In the genomic region with DNA sequence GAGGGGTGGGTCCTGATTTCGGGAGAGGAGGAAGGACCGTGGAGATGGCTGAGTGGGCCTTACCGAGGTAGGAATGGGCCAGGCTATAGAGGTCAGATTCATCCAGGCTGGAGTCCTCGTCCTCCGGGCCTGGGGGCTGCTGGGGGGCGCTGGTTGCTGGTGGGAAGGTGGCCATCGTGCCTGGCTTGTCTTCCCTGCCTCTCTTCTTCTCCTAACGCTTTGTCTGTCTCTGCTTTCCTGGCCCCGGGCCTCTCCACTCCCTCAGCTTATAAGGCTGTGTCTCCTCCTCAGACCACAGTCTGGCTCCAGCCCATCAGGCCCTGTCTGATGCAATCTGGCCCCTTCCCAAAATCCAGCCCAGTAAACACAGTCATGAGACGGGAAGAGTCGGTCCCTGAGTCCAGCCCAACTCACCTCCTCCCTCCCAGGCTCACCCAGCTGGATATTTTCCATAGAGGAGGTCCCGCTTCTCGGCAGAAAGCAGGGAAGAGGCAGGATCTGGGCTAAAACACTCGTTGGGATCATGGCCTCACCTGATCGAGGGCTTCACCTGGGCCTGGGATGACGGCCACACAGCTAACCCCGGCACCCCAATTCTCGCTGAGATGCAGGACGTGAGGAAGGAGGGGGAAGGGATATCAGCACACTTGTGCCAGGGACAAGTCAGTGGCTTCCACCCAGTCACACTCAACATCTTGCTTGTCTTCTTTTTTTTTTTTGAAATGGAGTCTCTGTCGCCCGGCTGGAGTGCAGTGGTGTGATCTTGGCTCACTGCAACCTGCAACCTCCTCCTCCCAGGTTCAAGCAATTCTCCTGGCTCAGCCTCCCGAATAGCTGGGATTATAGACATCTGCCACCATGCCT, we compare ENCODE assay signal across 8 cellular contexts. TPM values are rescaled to one million over a fixed set of nuclear protein-coding genes. Genes with fewer than 3 reads are reported as not detected.
DNase-seq lines count a peak whose midpoint lies in the region; ATAC-seq, FAIRE-seq and TF ChIP-seq lines count a peak whose summit lies in the region.

Gene NUPR1, minus strand, starts transcription at position 242 of the 864 bp plus-strand sequence. Its CDS starts 67 bp downstream, at position 175.

- dilution Hi-C loops in endothelial cell of umbilical vein (cut with MboI; ENCODE audit: extremely low pct_ligation_motif_present, low sequenced_read_pairs), result no loop called here

- H2AFZ ChIP-seq in endothelial cell of umbilical vein (ENCODE audit: low read depth, low read length), result peak within 1 kb of the TSS; percentile 23

- peak; percentile 96 for ATAC-seq in aorta (ENCODE audit: low FRiP score)

- H4K20me1 ChIP-seq in endothelial cell of umbilical vein (replicated peaks; ENCODE audit: control insufficient read depth, extremely low read depth, insufficient read depth, low read length), result no peaks in the 10 kb centered on the region

- TF ChIP-seq POLR2A in endothelial cell of umbilical vein (IDR thresholded peaks at IDR 0.05; ENCODE audit: low read depth, low read length), result no peak

- H3K4me1 ChIP-seq in endothelial cell of umbilical vein (ENCODE audit: control insufficient read depth, extremely low read depth, insufficient read depth, low read length) (no peaks in the 10 kb centered on the region), mucosa of rectum (ENCODE audit: control insufficient read depth in 2 of 2, insufficient read depth in 2 of 2, low read length in 2 of 2) (peaks cover 18 to 37% of the 10 kb centered on the region in 2 donors), aorta (ENCODE audit: control insufficient read depth in 1 of 2, insufficient read depth in 2 of 2, low read length in 2 of 2) (peaks cover 0 to 1% of the 10 kb centered on the region in 2 donors)

- H3K9ac ChIP-seq in endothelial cell of umbilical vein (replicated peaks; ENCODE audit: extremely low read depth, insufficient read depth, low read length) (no peak within 1 kb of the TSS), mucosa of rectum (ENCODE audit: low read depth in 1 of 2, low read length in 2 of 2) (peak within 1 kb of the TSS; percentile 89 to 90)

- no peaks in the 10 kb centered on the region for H3K9me1 ChIP-seq in endothelial cell of umbilical vein (replicated peaks; ENCODE audit: control insufficient read depth, extremely low read depth, insufficient read depth, low read length)

- no peaks in the 10 kb centered on the region for H3K27me3 ChIP-seq in endothelial cell of umbilical vein (ENCODE audit: control insufficient read depth in 2 of 2, insufficient read depth in 2 of 2, low read length in 2 of 2)
- no peaks in the 10 kb centered on the region for H3K27me3 ChIP-seq in mucosa of rectum (ENCODE audit: control insufficient read depth in 2 of 2, insufficient read depth in 2 of 2, low read length in 2 of 2)
- no peaks in the 10 kb centered on the region for H3K27me3 ChIP-seq in aorta (ENCODE audit: control insufficient read depth in 1 of 2, insufficient read depth in 2 of 2, low read length in 1 of 2)

- POLR2A ChIA-PET in endothelial cell of umbilical vein (lab: Charles Lee), result no interaction called here

- H3K36me3 ChIP-seq in endothelial cell of umbilical vein (ENCODE audit: control insufficient read depth in 2 of 2, extremely low read depth in 1 of 2, insufficient read depth in 2 of 2, low read length in 2 of 2), result no peaks in the 10 kb centered on the region
- H3K36me3 ChIP-seq in mucosa of rectum (ENCODE audit: control insufficient read depth in 2 of 2, insufficient read depth in 2 of 2, low read length in 2 of 2), result peaks cover 0 to 5% of the 10 kb centered on the region in 2 donors
- no peaks in the 10 kb centered on the region for H3K36me3 ChIP-seq in aorta (ENCODE audit: control insufficient read depth in 1 of 2, insufficient read depth in 2 of 2, low read length in 1 of 2)

- 11 to 14% methylated on average over 22 of the region's 22 CpGs for WGBS in aorta, 2 donors

- CTCF ChIA-PET in endothelial cell of umbilical vein (lab: Charles Lee), result no interaction called here

- H3K9me3 ChIP-seq in endothelial cell of umbilical vein (replicated peaks; ENCODE audit: control insufficient read depth, insufficient read depth, low read length) (no peaks in the 10 kb centered on the region), mucosa of rectum (ENCODE audit: control insufficient read depth in 2 of 2, low read length in 2 of 2) (no peaks in the 10 kb centered on the region), aorta (ENCODE audit: control insufficient read depth, low read length) (no peaks in the 10 kb centered on the region)

- intact Hi-C loops in endothelial cell of umbilical vein (cut with micrococcal nuclease), result no loop called here
- intact Hi-C loops in aorta (cut with DNase I), result loop anchor here (5.0 kb wide), 1 partner anchor 47 kb away; the partner anchor contains the start of genes APOBR (in 2 of the 2) and CLN3 (in 2 of the 2)

- FAIRE-seq in endothelial cell of umbilical vein (lab: Jason Lieb, UNC), result no peak

- H3K27ac ChIP-seq in endothelial cell of umbilical vein (ENCODE audit: insufficient read depth, low read depth, low read length) (no peak within 1 kb of the TSS), mucosa of rectum (ENCODE audit: low read depth in 2 of 2, low read length in 2 of 2) (peak within 1 kb of the TSS; percentile 89 to 93), aorta (ENCODE audit: low read depth in 1 of 2, low read length in 2 of 2) (peak within 1 kb of the TSS; percentile 31 to 87)

- H3K4me3 ChIP-seq in endothelial cell of umbilical vein (replicated peaks in 1 of 3; ENCODE audit: insufficient read depth in 1 of 3, low read depth in 1 of 3, low read length in 3 of 3) (no peak within 1 kb of the TSS), mucosa of rectum (ENCODE audit: low read length in 2 of 2) (peak within 1 kb of the TSS; percentile 70 to 78), aorta (ENCODE audit: low read length in 2 of 2) (peak within 1 kb of the TSS; percentile 37 to 39)

- H3K79me2 ChIP-seq in endothelial cell of umbilical vein (ENCODE audit: control insufficient read depth, insufficient read depth, low read length), result no peaks in the 10 kb centered on the region

- BruUV-seq in endothelial cell of umbilical vein (replicated peaks; lab: Mats Ljungman, UMichigan), result no TSS peak

- no peak within 1 kb of the TSS for H3K4me2 ChIP-seq in endothelial cell of umbilical vein (ENCODE audit: insufficient read depth, low read length)

- DNase-seq in AG08395 (ENCODE audit: low spot score), result peak; percentile 99
- DNase-seq in NCI-H446 (lab: John Stamatoyannopoulos, UW), result peak; percentile 88 to 93
- DNase-seq in endothelial cell of umbilical vein (ENCODE audit: low read depth, low spot score), result peak; percentile 62
- DNase-seq in aorta, result peak; percentile 95 to 96
- DNase-seq in SKM-1 (lab: John Stamatoyannopoulos, UW; ENCODE audit: unreplicated experiment), result no peak
- no peak for DNase-seq in GM19240 (ENCODE audit: insufficient read length, low spot score)
- no peak for DNase-seq in stimulated activated CD4-positive, alpha-beta T cell treated with anti-CD3 and anti-CD28 coated beads, Interleukin-4, amount 100 ng/mL, for 24 hours

- TF ChIP-seq CTCF in endothelial cell of umbilical vein (IDR thresholded peaks at IDR 0.05; ENCODE audit: extremely low read depth in 1 of 2, insufficient read depth in 1 of 2, low read depth in 1 of 2, low read length in 2 of 2), result no peak

TF ChIP-seq in endothelial cell of umbilical vein, 7 proteins besides CTCF, POLR2A, EP300 and RAD21:
- TF ChIP-seq MYC (IDR thresholded peaks at IDR 0.05; ENCODE audit: low read depth, low read length) (no peak), MAX (IDR thresholded peaks at IDR 0.05; ENCODE audit: insufficient read depth, insufficient read length) (no peak), EZH2 (IDR thresholded peaks at IDR 0.05; ENCODE audit: borderline replicate concordance, low read depth, low read length, severe bottlenecking) (no peak), JUN (IDR thresholded peaks at IDR 0.05; ENCODE audit: borderline replicate concordance, insufficient read depth, insufficient read length, low read depth) (no peak), POLR2AphosphoS5 (IDR thresholded peaks at IDR 0.05; ENCODE audit: insufficient read depth, low read depth, low read length) (no peak), FOS (IDR thresholded peaks at IDR 0.05; ENCODE audit: borderline replicate concordance, insufficient read depth, low read length) (no peak), GATA2 (IDR thresholded peaks at IDR 0.05; ENCODE audit: insufficient read depth, insufficient read length, low read depth, low read length) (no peak)

RNA-seq across cellular contexts. Expression of gene NUPR1, which starts in this region (rescaled TPM):
- total RNA-seq in endothelial cell of umbilical vein (1.8 and 4.9 TPM in 2 replicates), aorta (100 to 1,000 TPM in 1 of 2 donors, 10 to 100 TPM in 1; 85.3 to 137 TPM)
- polyA plus RNA-seq in endothelial cell of umbilical vein (1.2 and 1.8 TPM in 2 replicates), aorta (100 to 1,000 TPM in 1 of 2 donors, 10 to 100 TPM in 1; 85.0 to 148 TPM)
- polyA plus RNA-seq in endothelial cell of umbilical vein (2011; cell fraction: cytosol; rRNA removed), result 0.45 and 0.56 TPM in 2 replicates
- polyA plus RNA-seq in endothelial cell of umbilical vein (2011; cell fraction: nucleus; rRNA removed), result 0.34 and 0.38 TPM in 2 replicates
- 1.7 and 10.3 TPM in 2 replicates for polyA plus RNA-seq in endothelial cell of umbilical vein (2012)
- polyA minus RNA-seq in endothelial cell of umbilical vein, result 0.25 and 0.29 TPM in 2 replicates
- 7.6 TPM for polyA minus RNA-seq in endothelial cell of umbilical vein (2011; cell fraction: cytosol; rRNA and poly(A)+ RNA removed)
- 0.19 and 0.82 TPM in 2 replicates for polyA minus RNA-seq in endothelial cell of umbilical vein (2011; cell fraction: nucleus; rRNA and poly(A)+ RNA removed)

Comparison
In these comparisons a context has a peak if more than half of its experiments do, and no peak if none do; other contexts are left out.
1. RNA of gene NUPR1 (total RNA-seq): 85.3 to 137 TPM in aorta; 1.8 to 4.9 TPM in endothelial cell of umbilical vein; every median in the first group is over 10 times any median in the second.
2. RNA of gene NUPR1 (polyA plus RNA-seq): 85.0 to 148 TPM in aorta; 0.34 to 10.3 TPM in endothelial cell of umbilical vein; every median in the first group is over 4 times any median in the second.
3. DNase-seq: peak in AG08395 (single experiment), NCI-H446 (2 of 2), endothelial cell of umbilical vein (single experiment) and aorta (2 of 2); none in SKM-1 (single experiment), GM19240 (single experiment) and stimulated activated CD4-positive, alpha-beta T cell treated with anti-CD3 and anti-CD28 coated beads, Interleukin-4, amount 100 ng/mL, for 24 hours (single experiment).
4. H3K4me3 ChIP-seq: peak in mucosa of rectum (2 of 2) and aorta (2 of 2); none in endothelial cell of umbilical vein (0 of 3).